10 cellular contexts compared by ENCODE assay signal in genomic region chr15:77659350-77660321, GRCh38. TPM values are rescaled to one million over a fixed set of nuclear protein-coding genes. Genes with fewer than 3 reads are reported as not detected.
DNase-seq lines count a peak whose midpoint lies in the region; ATAC-seq and TF ChIP-seq lines count a peak whose summit lies in the region.
"Had no signal": no experiment of that assay in that cellular context is flagged by ENCODE, and none has a peak within 500 bp of the region (broad histone marks: within the 10 kb centered on the region; RNA-seq: fewer than 3 reads in every experiment).

No MANE protein-coding gene starts in this region.

- BruUV-seq in Caco-2 (replicated peaks; lab: Mats Ljungman, UMichigan): no TSS peak

- H4K8ac ChIP-seq in mesenchymal stem cell (ENCODE audit: low read length): no peak overlapping the region

- no peak overlapping the region for H3K4me2 ChIP-seq in mesenchymal stem cell (ENCODE audit: low read length, poor library complexity, severe bottlenecking)

- peak; percentile 66 to 71 for DNase-seq in Caco-2
- peak; percentile 81 for DNase-seq in H4 (ENCODE audit: low spot score)
- peak; percentile 12 to 63 for DNase-seq in NOMO-1 (lab: John Stamatoyannopoulos, UW; ENCODE audit: unreplicated experiment in 2 of 2)
- DNase-seq in T47D (ENCODE audit: low read depth in 1 of 2, low spot score in 1 of 2): peak; percentile 55 to 69
- DNase-seq in mesenchymal stem cell: peak; percentile 57
- DNase-seq in stimulated activated naive CD4-positive, alpha-beta T cell (lab: John Stamatoyannopoulos, UW): no peak
- DNase-seq in dedifferentiated amniotic fluid mesenchymal stem cell (ENCODE audit: extremely low spot score): no peak
- DNase-seq: activated B cell treated with CpG ODN at 0.5 μM for 24 hours had no signal

- no peak overlapping the region for H3K14ac ChIP-seq in mesenchymal stem cell (ENCODE audit: low read length in 2 of 2)

- H3K27me3 ChIP-seq in Caco-2 (replicated peaks; ENCODE audit: control insufficient read depth, insufficient read depth, low read length) (no peaks in the 10 kb centered on the region), mesenchymal stem cell (ENCODE audit: control insufficient read depth in 1 of 2, insufficient read depth in 1 of 2, low read length in 2 of 2) (peaks cover 91 to 97% of the 10 kb centered on the region in 2 experiments)

- no peak overlapping the region for H2BK120ac ChIP-seq in mesenchymal stem cell (ENCODE audit: low read depth, low read length)

- H2BK5ac ChIP-seq in mesenchymal stem cell (ENCODE audit: low read depth, low read length, poor library complexity, severe bottlenecking): no peak overlapping the region

- TF ChIP-seq CTCF in Caco-2 (IDR thresholded peaks at IDR 0.05; ENCODE audit: insufficient read depth in 1 of 2, low read depth in 1 of 2, low read length in 1 of 2, severe bottlenecking in 1 of 2, unreplicated experiment in 1 of 2): peak; percentile 53 to 59

- POLR2A ChIA-PET in Caco-2 (lab: Charles Lee): no interaction called here

- no peak overlapping the region for H3K9ac ChIP-seq in mesenchymal stem cell (ENCODE audit: low read length)

- CTCF ChIA-PET in Caco-2 (lab: Charles Lee): interaction anchor here (0.9 to 1.7 kb wide), 2 partner anchors 161 to 162 kb away, joined by 3 read pairs; no protein-coding TSS in a partner anchor

- in situ Hi-C loops in T47D (cut with HindIII; ENCODE audit: low pct_unique_long_range_greater_than_20kb, low sequenced_read_pairs): no loop called here

- H2BK15ac ChIP-seq in mesenchymal stem cell (ENCODE audit: low read depth, poor library complexity, severe bottlenecking): no peak overlapping the region

- H3K27ac Mint-ChIP-seq in Caco-2 (ENCODE audit: unreplicated experiment): no peak overlapping the region
- H3K27ac Mint-ChIP-seq: activated B cell treated with CpG ODN at 0.5 μM for 24 hours had no signal

- H3K36me3 ChIP-seq in Caco-2 (ENCODE audit: control insufficient read depth, insufficient read depth, low read length): no peaks in the 10 kb centered on the region
- no peaks in the 10 kb centered on the region for H3K36me3 ChIP-seq in mesenchymal stem cell (ENCODE audit: control insufficient read depth in 1 of 2, insufficient read depth in 2 of 2, low read depth in 1 of 2, low read length in 2 of 2)

- H3K27me3 Mint-ChIP-seq in Caco-2 (ENCODE audit: insufficient read depth, unreplicated experiment): no peaks in the 10 kb centered on the region

- no peak for ATAC-seq in GM21576 (IDR thresholded peaks at IDR 0.05; ENCODE audit: unreplicated experiment)

- H2AK5ac ChIP-seq in mesenchymal stem cell (ENCODE audit: low read length, severe bottlenecking): no peak overlapping the region

- no peaks in the 10 kb centered on the region for H3K79me1 ChIP-seq in mesenchymal stem cell (replicated peaks; ENCODE audit: low read length, poor library complexity, severe bottlenecking)

- H3K23ac ChIP-seq in mesenchymal stem cell (ENCODE audit: low read length in 2 of 2): no peak overlapping the region

- intact Hi-C loops in Caco-2 (cut with micrococcal nuclease; ENCODE audit: unreplicated experiment): loop anchor here (1.0 kb wide), 1 partner anchor 162 kb away; no protein-coding TSS in a partner anchor

- no peak overlapping the region for H3K4ac ChIP-seq in mesenchymal stem cell (ENCODE audit: low read depth in 1 of 2, low read length in 2 of 2)

- H3K4me1 Mint-ChIP-seq in Caco-2 (ENCODE audit: low read depth, unreplicated experiment): peaks cover 7% of the 10 kb centered on the region
- H3K4me1 Mint-ChIP-seq: activated B cell treated with CpG ODN at 0.5 μM for 24 hours had no signal

- H3K4me3 ChIP-seq in Caco-2 (ENCODE audit: low read depth, low read length) (no peak overlapping the region), mesenchymal stem cell (ENCODE audit: insufficient read depth in 1 of 2, low read depth in 1 of 2, low read length in 2 of 2) (no peak overlapping the region)
- H3K4me3 ChIP-seq: skin epidermis had no signal

- H3K36me3 Mint-ChIP-seq in Caco-2 (ENCODE audit: insufficient read depth, unreplicated experiment): no peaks in the 10 kb centered on the region

- H2BK12ac ChIP-seq in mesenchymal stem cell (ENCODE audit: low read length in 2 of 2): no peak overlapping the region

- no peak overlapping the region for H4K91ac ChIP-seq in mesenchymal stem cell (ENCODE audit: low read length)

- H3K18ac ChIP-seq in mesenchymal stem cell (ENCODE audit: low read depth in 1 of 2, low read length in 2 of 2): no peak overlapping the region

- H3K9me3 ChIP-seq in Caco-2 (no peaks in the 10 kb centered on the region), mesenchymal stem cell (ENCODE audit: control insufficient read depth, low read length) (no peaks in the 10 kb centered on the region)

- 77% methylated on average over 9 of the region's 12 CpGs for WGBS in mesenchymal stem cell

- H3K4me3 Mint-ChIP-seq in Caco-2 (ENCODE audit: unreplicated experiment): no peak overlapping the region
- H3K4me3 Mint-ChIP-seq: activated B cell treated with CpG ODN at 0.5 μM for 24 hours had no signal

- H3K4me1 ChIP-seq in Caco-2: peaks cover 14% of the 10 kb centered on the region
- no peaks in the 10 kb centered on the region for H3K4me1 ChIP-seq in mesenchymal stem cell (ENCODE audit: control insufficient read depth, insufficient read depth, low read depth, low read length)

- no peaks in the 10 kb centered on the region for H3K9me3 Mint-ChIP-seq in Caco-2 (ENCODE audit: unreplicated experiment)
- H3K9me3 Mint-ChIP-seq: activated B cell treated with CpG ODN at 0.5 μM for 24 hours had no signal

- no peak overlapping the region for H2AFZ ChIP-seq in mesenchymal stem cell (ENCODE audit: low read depth, low read length)

- H3K27ac ChIP-seq in mesenchymal stem cell (ENCODE audit: low read length, poor library complexity, severe bottlenecking): no peak overlapping the region
- H3K27ac ChIP-seq: skin epidermis had no signal

RNA-seq across cellular contexts. Expression of gene LINGO1, which starts 26.9 kb away (rescaled TPM):
- 1.3 and 1.4 TPM in 2 replicates for total RNA-seq in Caco-2 (2022)
- 0.41 TPM in 1 of 2 replicates, not detected in the other for total RNA-seq in H4 (2014; rRNA removed; shearing (Covaris generic))
- 1.9 TPM for polyA plus RNA-seq in mesenchymal stem cell (2013, experiment 1 of 2)
- polyA plus RNA-seq in mesenchymal stem cell (2013, experiment 2 of 2): 1.7 TPM
- total RNA-seq: activated B cell treated with CpG ODN at 0.5 μM for 24 hours had no signal

Comparison
In these comparisons a context has a peak if more than half of its experiments do, and no peak if none do; other contexts are left out.
1. DNase-seq: peak in Caco-2 (2 of 2), H4 (single experiment), NOMO-1 (2 of 2), T47D (2 of 2) and mesenchymal stem cell (single experiment); none in stimulated activated naive CD4-positive, alpha-beta T cell (0 of 6) and dedifferentiated amniotic fluid mesenchymal stem cell (single experiment).